1 cellular context compared by ENCODE assay signal in the genomic region with DNA sequence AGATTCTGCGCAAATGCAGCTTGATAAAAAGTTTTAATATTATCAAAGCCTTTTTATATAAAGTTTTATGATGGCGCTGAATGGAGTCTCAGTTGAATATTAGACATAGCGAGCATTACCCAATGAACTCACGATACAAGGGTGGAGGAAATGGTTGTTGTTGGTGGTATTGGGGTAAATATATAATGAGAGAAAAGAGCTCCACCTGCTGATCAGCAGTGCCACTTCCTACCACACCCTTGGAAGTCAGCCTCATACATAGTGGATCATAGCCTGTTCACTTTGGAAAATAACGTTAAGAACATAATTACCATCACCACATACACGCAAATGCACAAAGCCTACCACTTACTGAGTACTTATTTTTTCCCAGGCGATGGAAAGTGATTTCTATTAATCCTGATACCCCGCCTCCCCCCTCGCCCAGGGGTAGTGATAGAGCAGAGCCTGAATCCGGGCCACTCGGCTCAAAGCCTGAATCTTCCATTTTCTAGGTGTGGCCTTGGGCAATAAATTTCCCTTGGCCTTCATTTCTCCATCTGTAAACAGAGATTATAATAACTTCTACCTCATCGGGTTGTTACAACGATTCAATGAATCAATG.
TF ChIP-seq lines count a peak whose summit lies in the region.

No MANE protein-coding gene starts in this region.

TF ChIP-seq in Ishikawa, 13 proteins besides CTCF, POLR2A, EP300 and RAD21 (continued from another document):
- TF ChIP-seq, protein P1, sequence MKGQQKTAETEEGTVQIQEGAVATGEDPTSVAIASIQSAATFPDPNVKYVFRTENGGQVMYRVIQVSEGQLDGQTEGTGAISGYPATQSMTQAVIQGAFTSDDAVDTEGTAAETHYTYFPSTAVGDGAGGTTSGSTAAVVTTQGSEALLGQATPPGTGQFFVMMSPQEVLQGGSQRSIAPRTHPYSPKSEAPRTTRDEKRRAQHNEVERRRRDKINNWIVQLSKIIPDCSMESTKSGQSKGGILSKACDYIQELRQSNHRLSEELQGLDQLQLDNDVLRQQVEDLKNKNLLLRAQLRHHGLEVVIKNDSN (IDR thresholded peaks at IDR 0.05) = no peak
- TF ChIP-seq FOXM1 (IDR thresholded peaks at IDR 0.05; ENCODE audit: borderline replicate concordance, low read depth) (no peak), CREB1 (IDR thresholded peaks at IDR 0.05; ENCODE audit: low read depth) (no peak), NFIC (IDR thresholded peaks at IDR 0.05) (no peak), TCF12 (IDR thresholded peaks at IDR 0.05; ENCODE audit: low read depth) (no peak), EGR1 (IDR thresholded peaks at IDR 0.05) (no peak), YY1 (IDR thresholded peaks at IDR 0.05; ENCODE audit: low read depth) (no peak)
TF ChIP-seq in Ishikawa: peak in this region for 0.
